ENCODE assay signal across 20 cellular contexts in the genomic region with DNA sequence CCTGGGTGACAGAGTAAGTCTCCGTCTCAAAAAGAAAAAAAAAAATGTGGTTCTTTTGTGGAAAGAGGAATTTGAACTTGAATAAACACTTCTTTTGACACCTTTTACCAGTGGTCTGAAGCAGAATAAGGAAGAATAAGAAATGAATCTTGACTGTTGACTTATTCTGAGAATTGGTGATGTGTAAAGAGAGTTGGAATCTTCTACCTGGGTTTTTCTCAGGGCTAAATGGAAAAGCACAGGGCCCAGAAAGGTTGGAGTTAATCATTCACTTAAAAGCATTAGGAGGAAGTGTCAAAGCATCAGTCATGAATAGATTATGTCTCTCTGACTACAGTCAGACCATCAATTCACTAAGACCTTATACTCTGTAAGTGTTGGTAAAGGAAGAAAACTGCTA. TPM values are rescaled to one million over a fixed set of nuclear protein-coding genes. Genes with fewer than 3 reads are reported as not detected.
DNase-seq lines count a peak whose midpoint lies in the region; ATAC-seq and TF ChIP-seq lines count a peak whose summit lies in the region.
"Had no signal": no experiment of that assay in that cellular context is flagged by ENCODE, and none has a peak within 500 bp of the region (broad histone marks: within the 10 kb centered on the region; RNA-seq: fewer than 3 reads in every experiment).

No MANE protein-coding gene starts in this region.

- no peak for TF ChIP-seq CTCF in gastroesophageal sphincter (IDR thresholded peaks at IDR 0.05)

- H3K36me3 ChIP-seq in subcutaneous abdominal adipose tissue (ENCODE audit: control insufficient read depth in 5 of 5, insufficient read depth in 5 of 5, low read length in 5 of 5) = no peaks in the 10 kb centered on the region
- H3K36me3 ChIP-seq in gastroesophageal sphincter = peaks cover 0 to 14% of the 10 kb centered on the region in 2 donors

- no peaks in the 10 kb centered on the region for H3K9me3 Mint-ChIP-seq in activated T-cell treated with anti-CD3 and anti-CD28 coated beads, Interleukin-2, amount 50 U/mL, for 24 hours
- H3K9me3 Mint-ChIP-seq: HFFc6, mesothelial cell of epicardium, nephron had no signal

- H3K4me3 Mint-ChIP-seq in activated T-cell treated with anti-CD3 and anti-CD28 coated beads, Interleukin-2, amount 50 U/mL, for 24 hours = no peak overlapping the region
- H3K4me3 Mint-ChIP-seq: CD14-positive monocyte, HFFc6, mesothelial cell of epicardium, nephron had no signal

- H3K27me3 ChIP-seq in subcutaneous abdominal adipose tissue (ENCODE audit: control insufficient read depth in 5 of 5, insufficient read depth in 4 of 5, low read length in 5 of 5) = no peaks in the 10 kb centered on the region
- no peaks in the 10 kb centered on the region for H3K27me3 ChIP-seq in gastroesophageal sphincter

- H3K27me3 Mint-ChIP-seq in activated T-cell treated with anti-CD3 and anti-CD28 coated beads, Interleukin-2, amount 50 U/mL, for 24 hours = no peaks in the 10 kb centered on the region

- TF ChIP-seq EP300 in gastroesophageal sphincter (IDR thresholded peaks at IDR 0.05) = no peak

- H3K4me3 ChIP-seq in subcutaneous abdominal adipose tissue (ENCODE audit: low read depth in 1 of 5, low read length in 5 of 5) = no peak overlapping the region
- no peak overlapping the region for H3K4me3 ChIP-seq in gastroesophageal sphincter
- H3K4me3 ChIP-seq: coronary artery had no signal

- DNase-seq in activated T-cell treated with anti-CD3 and anti-CD28 coated beads, Interleukin-2, amount 50 U/mL, for 24 hours = no peak
- DNase-seq in activated T-cell treated with anti-CD3 and anti-CD28 coated beads, Interleukin-2, amount 50 U/mL, for 48 hours = no peak
- peak; percentile 89 for DNase-seq in kidney glomerular epithelial cell (lab: John Stamatoyannopoulos, UW)
- no peak for DNase-seq in globus pallidus (ENCODE audit: low spot score)
- DNase-seq in amygdala (lab: John Stamatoyannopoulos, UW) = no peak
- DNase-seq: activated CD4-positive, alpha-beta T cell treated with anti-CD3 and anti-CD28 coated beads, Interleukin-2, amount 50 U/mL, for 4 hours; DMS 273 treated with DMSO at 0.1 percent for 48 hours; GDM1; HFFc6; hypothalamus; NCI-H1048; NCI-H2029 treated with DMSO at 0.1 percent for 48 hours had no signal

- peak overlapping the region; percentile 35 for H3K27ac Mint-ChIP-seq in activated T-cell treated with anti-CD3 and anti-CD28 coated beads, Interleukin-2, amount 50 U/mL, for 24 hours
- H3K27ac Mint-ChIP-seq: CD14-positive monocyte, HFFc6 had no signal

- WGBS in gastroesophageal sphincter (ENCODE audit: low coverage in 1 of 2), 2 donors = 43 to 100% methylated on average over 1 of the region's 1 CpG

- H3K9me3 ChIP-seq in subcutaneous abdominal adipose tissue (ENCODE audit: control insufficient read depth in 5 of 5, low read length in 5 of 5) (no peaks in the 10 kb centered on the region), gastroesophageal sphincter (no peaks in the 10 kb centered on the region)

- H3K27ac ChIP-seq in subcutaneous abdominal adipose tissue (ENCODE audit: low read depth, low read length) = peak overlapping the region; percentile 71
- no peak overlapping the region for H3K27ac ChIP-seq in gastroesophageal sphincter
- H3K27ac ChIP-seq: coronary artery, parathyroid adenoma had no signal

- H3K4me1 Mint-ChIP-seq in activated T-cell treated with anti-CD3 and anti-CD28 coated beads, Interleukin-2, amount 50 U/mL, for 24 hours (ENCODE audit: low read depth) = peaks cover 48% of the 10 kb centered on the region
- H3K4me1 Mint-ChIP-seq: mesothelial cell of epicardium, nephron had no signal

- H3K4me1 ChIP-seq in subcutaneous abdominal adipose tissue (ENCODE audit: control insufficient read depth in 5 of 5, insufficient read depth in 5 of 5, low read length in 5 of 5) = peaks cover 0 to 20% (median 14%) of the 10 kb centered on the region in 5 donors
- no peaks in the 10 kb centered on the region for H3K4me1 ChIP-seq in gastroesophageal sphincter
- H3K4me1 ChIP-seq: parathyroid adenoma had no signal

- no peak overlapping the region for H3K9ac ChIP-seq in subcutaneous abdominal adipose tissue (ENCODE audit: low read length in 5 of 5)
- H3K9ac ChIP-seq: parathyroid adenoma had no signal

- ATAC-seq in HG03460 (IDR thresholded peaks at IDR 0.05; ENCODE audit: unreplicated experiment) (peak; percentile 52), gastroesophageal sphincter (no peak)

- no peak for TF ChIP-seq POLR2A in gastroesophageal sphincter (IDR thresholded peaks at IDR 0.05)

- H3K36me3 Mint-ChIP-seq in activated T-cell treated with anti-CD3 and anti-CD28 coated beads, Interleukin-2, amount 50 U/mL, for 24 hours (ENCODE audit: low read depth) = peaks cover 7% of the 10 kb centered on the region

RNA-seq across cellular contexts. Expression of a gene that starts 13.9 kb away (rescaled TPM):
- 10 to 100 TPM; 41.7 to 95.2 (median 47.6) TPM for total RNA-seq in gastroesophageal sphincter

RNA-seq across cellular contexts. Expression of a gene that starts 55.5 kb away (rescaled TPM):
- 10 to 100 TPM in 2 of 4 donors, 1 to 10 TPM in 2; 8.9 to 18.2 (median 10.4) TPM for total RNA-seq in gastroesophageal sphincter
